Comparison of ENCODE assay signal across 9 cellular contexts in genomic region chr10:89369142-89370105, GRCh38. TPM values are rescaled to one million over a fixed set of nuclear protein-coding genes. Genes with fewer than 3 reads are reported as not detected.
DNase-seq lines count a peak whose midpoint lies in the region; ATAC-seq and TF ChIP-seq lines count a peak whose summit lies in the region.
"Had no signal": no experiment of that assay in that cellular context is flagged by ENCODE, and none has a peak within 500 bp of the region (broad histone marks: within the 10 kb centered on the region; RNA-seq: fewer than 3 reads in every experiment).

No MANE protein-coding gene starts in this region.

- no peaks in the 10 kb centered on the region for H3K27me3 ChIP-seq in CD4-positive, alpha-beta memory T cell (ENCODE audit: insufficient read depth, low read length)
- H3K27me3 ChIP-seq in right lobe of liver = no peaks in the 10 kb centered on the region
- H3K27me3 ChIP-seq: SJSA1 had no signal

- H3K9me3 ChIP-seq in CD4-positive, alpha-beta memory T cell (ENCODE audit: control insufficient read depth in 1 of 2, low read length in 2 of 2) = no peaks in the 10 kb centered on the region
- no peaks in the 10 kb centered on the region for H3K9me3 ChIP-seq in right lobe of liver
- H3K9me3 ChIP-seq: SJSA1 had no signal

- no peak for TF ChIP-seq POLR2A in right lobe of liver (IDR thresholded peaks at IDR 0.05)

- peaks cover 11 to 17% (median 13%) of the 10 kb centered on the region in 4 donors for H3K4me1 Mint-ChIP-seq in CD4-positive, alpha-beta memory T cell
- H3K4me1 Mint-ChIP-seq in stimulated activated effector memory CD8-positive, alpha-beta T cell treated with anti-CD3 and anti-CD28 coated beads, Interleukin-12 subunit alpha, Interleukin-12 subunit beta, amount 100 ng/mL, for 72 hours = peaks cover 18% of the 10 kb centered on the region

- DNase-seq in CD4-positive, alpha-beta memory T cell = peak in 4 of 5 donors; percentile 16 to 22 (median 19)
- DNase-seq in astrocyte of the cerebellum (ENCODE audit: low read depth) (peak; percentile 32), right lobe of liver (peak in 1 of 3 donors; percentile 60), NCI-H2196 (lab: John Stamatoyannopoulos, UW; ENCODE audit: unreplicated experiment) (no peak)
- DNase-seq in activated T-cell treated with anti-CD3 and anti-CD28 coated beads, Interleukin-2, amount 50 U/mL, for 48 hours = no peak
- no peak for DNase-seq in stimulated activated effector memory CD8-positive, alpha-beta T cell treated with anti-CD3 and anti-CD28 coated beads, Interleukin-12 subunit alpha, Interleukin-12 subunit beta, amount 100 ng/mL, for 72 hours (ENCODE audit: low spot score in 2 of 2)

- POLR2A ChIA-PET in CD4-positive, alpha-beta memory T cell (lab: Charles Lee; ENCODE audit: partially characterized antibody) = interaction anchor here (1.6 to 1.7 kb wide), 2 partner anchors 34 to 67 kb away, joined by 5 to 9 read pairs; partner anchors contain the start of gene IFIT2

- TF ChIP-seq CTCF in astrocyte of the cerebellum (IDR thresholded peaks at IDR 0.05; ENCODE audit: low read depth, low read length, missing control alignments) = peak; percentile 62
- TF ChIP-seq CTCF in right lobe of liver (IDR thresholded peaks at IDR 0.05) = peak; percentile 61 to 74 (median 64)

- peaks cover 2% of the 10 kb centered on the region in 2 donors for H3K27me3 Mint-ChIP-seq in CD4-positive, alpha-beta memory T cell

- CTCF ChIA-PET in CD4-positive, alpha-beta memory T cell (lab: Charles Lee; ENCODE audit: partially characterized antibody) = interaction anchor here (0.6 to 3.6 kb wide), 31 partner anchors 9 to 193 kb away, joined by 3 to 24 read pairs (median 4); partner anchors contain the start of genes IFIT1, IFIT1B, IFIT2 and IFIT3

- H3K36me3 ChIP-seq in CD4-positive, alpha-beta memory T cell (ENCODE audit: insufficient read depth, low read length) = no peaks in the 10 kb centered on the region
- H3K36me3 ChIP-seq in right lobe of liver = no peaks in the 10 kb centered on the region
- H3K36me3 ChIP-seq: SJSA1 had no signal

- no peak overlapping the region for H3K27ac ChIP-seq in CD4-positive, alpha-beta memory T cell (ENCODE audit: low read depth, low read length)
- H3K27ac ChIP-seq in right lobe of liver = peak overlapping the region; percentile 35 to 73 (median 63)
- H3K27ac ChIP-seq: SJSA1 had no signal

- H3K4me3 Mint-ChIP-seq in CD4-positive, alpha-beta memory T cell = no peak overlapping the region
- no peak overlapping the region for H3K4me3 Mint-ChIP-seq in stimulated activated effector memory CD8-positive, alpha-beta T cell treated with anti-CD3 and anti-CD28 coated beads, Interleukin-12 subunit alpha, Interleukin-12 subunit beta, amount 100 ng/mL, for 72 hours

- WGBS in right lobe of liver (ENCODE audit: insufficient coverage, low coverage, low lambda C conversion rate, missing lambda C conversion rate) = 18% methylated on average over 5 of the region's 5 CpGs

- no peaks in the 10 kb centered on the region for H3K36me3 Mint-ChIP-seq in CD4-positive, alpha-beta memory T cell
- no peaks in the 10 kb centered on the region for H3K36me3 Mint-ChIP-seq in stimulated activated effector memory CD8-positive, alpha-beta T cell treated with anti-CD3 and anti-CD28 coated beads, Interleukin-12 subunit alpha, Interleukin-12 subunit beta, amount 100 ng/mL, for 72 hours

- ATAC-seq in HG03108 (IDR thresholded peaks at IDR 0.05; ENCODE audit: unreplicated experiment) (peak; percentile 42), right lobe of liver (peak; percentile 40 to 73 (median 51)), GM21723 (IDR thresholded peaks at IDR 0.05; ENCODE audit: unreplicated experiment) (no peak)
- no peak for ATAC-seq in stimulated activated effector memory CD8-positive, alpha-beta T cell treated with anti-CD3 and anti-CD28 coated beads, Interleukin-12 subunit alpha, Interleukin-12 subunit beta, amount 100 ng/mL, for 72 hours

- peaks cover 0 to 6% (median 0%) of the 10 kb centered on the region in 8 donors for H3K9me3 Mint-ChIP-seq in CD4-positive, alpha-beta memory T cell
- no peaks in the 10 kb centered on the region for H3K9me3 Mint-ChIP-seq in stimulated activated effector memory CD8-positive, alpha-beta T cell treated with anti-CD3 and anti-CD28 coated beads, Interleukin-12 subunit alpha, Interleukin-12 subunit beta, amount 100 ng/mL, for 72 hours

- in situ Hi-C loops in astrocyte of the cerebellum (cut with HindIII; ENCODE audit: low sequenced_read_pairs) = no loop called here

- no peak overlapping the region for H3K27ac Mint-ChIP-seq in CD4-positive, alpha-beta memory T cell
- no peak overlapping the region for H3K27ac Mint-ChIP-seq in stimulated activated effector memory CD8-positive, alpha-beta T cell treated with anti-CD3 and anti-CD28 coated beads, Interleukin-12 subunit alpha, Interleukin-12 subunit beta, amount 100 ng/mL, for 72 hours

- no peak overlapping the region for H3K4me3 ChIP-seq in CD4-positive, alpha-beta memory T cell (ENCODE audit: low read length in 2 of 2)
- H3K4me3 ChIP-seq in astrocyte of the cerebellum (ENCODE audit: low read depth, low read length) = no peak overlapping the region
- no peak overlapping the region for H3K4me3 ChIP-seq in right lobe of liver
- H3K4me3 ChIP-seq: SJSA1 had no signal

- peaks cover 15% of the 10 kb centered on the region for H3K4me1 ChIP-seq in CD4-positive, alpha-beta memory T cell (ENCODE audit: insufficient read depth, low read length)
- H3K4me1 ChIP-seq in right lobe of liver = peaks cover 0 to 43% (median 10%) of the 10 kb centered on the region in 4 donors

- intact Hi-C loops in CD4-positive, alpha-beta memory T cell (cut with micrococcal nuclease) = loop anchor here (1.0 to 5.0 kb wide), 3 partner anchors 69 to 193 kb away; no protein-coding TSS in a partner anchor
- intact Hi-C loops in right lobe of liver (cut with DNase I) = no loop called here

RNA-seq across cellular contexts. Expression of gene IFIT1B, which starts 8.4 kb away (rescaled TPM):
- total RNA-seq in CD4-positive, alpha-beta memory T cell = not detected
- polyA plus RNA-seq in CD4-positive, alpha-beta memory T cell = not detected
- total RNA-seq in right lobe of liver = 1 to 10 TPM in 1 of 6 experiments, not detected in 5; 1.2 TPM
- total RNA-seq: SJSA1 had no signal

RNA-seq across cellular contexts. Expression of gene IFIT1, which starts 23.0 kb away (rescaled TPM):
- total RNA-seq in CD4-positive, alpha-beta memory T cell = 1 to 10 TPM; 5.1 to 6.3 TPM
- 10 to 100 TPM in 1 of 2 donors, 1 to 10 TPM in 1; 4.3 to 15.2 TPM for polyA plus RNA-seq in CD4-positive, alpha-beta memory T cell
- total RNA-seq in right lobe of liver = 10 to 100 TPM in 3 of 6 experiments, 1 to 10 TPM in 3; 3.6 to 12.9 (median 10.0) TPM

RNA-seq across cellular contexts. Expression of gene IFIT3, which starts 41.6 kb away (rescaled TPM):
- 1 to 10 TPM; 3.1 to 3.3 TPM for total RNA-seq in CD4-positive, alpha-beta memory T cell
- polyA plus RNA-seq in CD4-positive, alpha-beta memory T cell = 10 to 100 TPM in 1 of 2 donors, 1 to 10 TPM in 1; 5.1 to 10.4 TPM
- 10 to 100 TPM in 4 of 6 experiments, 1 to 10 TPM in 2; 7.5 to 17.9 (median 11.5) TPM for total RNA-seq in right lobe of liver

RNA-seq across cellular contexts. Expression of gene IFIT5, which starts 44.9 kb away (rescaled TPM):
- total RNA-seq in CD4-positive, alpha-beta memory T cell = 10 to 100 TPM; 24.6 to 25.6 TPM
- polyA plus RNA-seq in CD4-positive, alpha-beta memory T cell = 10 to 100 TPM; 12.2 to 13.6 TPM
- total RNA-seq in right lobe of liver = 10 to 100 TPM in 2 of 6 experiments, 1 to 10 TPM in 4; 4.4 to 11.2 (median 8.3) TPM

Comparison
In these comparisons a context has a peak if more than half of its experiments do, and no peak if none do; other contexts are left out.
1. DNase-seq: peak in CD4-positive, alpha-beta memory T cell (4 of 5) and astrocyte of the cerebellum (single experiment); none in NCI-H2196 (single experiment), activated T-cell treated with anti-CD3 and anti-CD28 coated beads, Interleukin-2, amount 50 U/mL, for 48 hours (0 of 2) and stimulated activated effector memory CD8-positive, alpha-beta T cell treated with anti-CD3 and anti-CD28 coated beads, Interleukin-12 subunit alpha, Interleukin-12 subunit beta, amount 100 ng/mL, for 72 hours (0 of 2).
2. ATAC-seq: peak in HG03108 (single experiment) and right lobe of liver (4 of 4); none in GM21723 (single experiment) and stimulated activated effector memory CD8-positive, alpha-beta T cell treated with anti-CD3 and anti-CD28 coated beads, Interleukin-12 subunit alpha, Interleukin-12 subunit beta, amount 100 ng/mL, for 72 hours (single experiment).